8 cellular contexts compared by ENCODE assay signal in the genomic region with DNA sequence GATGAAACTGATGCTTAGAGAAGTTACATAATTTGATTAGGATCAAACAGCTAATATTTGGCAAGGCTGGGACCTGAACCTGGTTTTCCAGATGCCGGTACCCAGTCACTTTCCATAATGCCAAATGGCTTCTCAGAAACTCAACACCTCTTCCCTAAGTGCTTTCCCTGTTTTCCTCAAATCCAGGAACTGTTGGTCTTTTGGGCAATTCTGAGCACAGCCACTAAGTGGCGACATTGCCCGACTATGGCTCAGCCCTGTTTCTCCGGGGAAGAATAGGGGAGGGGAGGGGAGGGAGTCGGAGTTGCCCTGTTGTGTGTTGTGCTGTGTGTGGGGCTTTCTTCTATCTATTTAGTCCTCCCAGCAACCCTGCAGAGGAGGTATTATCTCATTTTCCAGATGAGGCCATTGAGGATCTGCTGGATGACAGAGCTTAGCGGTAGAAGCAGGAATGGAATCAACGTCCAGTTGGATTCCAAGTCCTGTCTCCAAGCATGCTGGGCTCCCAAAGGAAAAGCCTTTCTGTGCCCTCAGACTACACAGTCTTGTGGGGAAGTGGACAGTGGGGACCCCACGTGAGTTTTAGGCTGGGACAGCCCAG. TPM values are rescaled to one million over a fixed set of nuclear protein-coding genes. Genes with fewer than 3 reads are reported as not detected.
DNase-seq lines count a peak whose midpoint lies in the region; ATAC-seq, FAIRE-seq and TF ChIP-seq lines count a peak whose summit lies in the region.
"Not testable (repeated sequence)": the region's sequence is repeated elsewhere in the genome, so short reads cannot be mapped to it uniquely, and the experiment has no call there.

No MANE protein-coding gene starts in this region.

- H3K36me3 ChIP-seq in OCI-LY7 (ENCODE audit: insufficient read depth, low read length); endothelial cell of umbilical vein (ENCODE audit: control insufficient read depth in 2 of 2, extremely low read depth in 1 of 2, insufficient read depth in 2 of 2, low read length in 2 of 2); trophoblast cell (ENCODE audit: control insufficient read depth in 1 of 2, insufficient read depth in 2 of 2, low read length in 2 of 2): not testable (repeated sequence)

- not testable (repeated sequence) for H3K18ac ChIP-seq in trophoblast cell (ENCODE audit: low read length)

- H3K4ac ChIP-seq in trophoblast cell (ENCODE audit: low read depth, low read length), result not testable (repeated sequence)

- not testable (repeated sequence) for H2AFZ ChIP-seq in OCI-LY7 (ENCODE audit: low read length); endothelial cell of umbilical vein (ENCODE audit: low read depth, low read length); trophoblast cell (ENCODE audit: insufficient read depth, low read length, poor library complexity)

- POLR2A ChIA-PET in OCI-LY7 (lab: Charles Lee); endothelial cell of umbilical vein (lab: Charles Lee): not testable (repeated sequence)

- H3K9me1 ChIP-seq in endothelial cell of umbilical vein (replicated peaks; ENCODE audit: control insufficient read depth, extremely low read depth, insufficient read depth, low read length), result not testable (repeated sequence)

- not testable (repeated sequence) for H3K9me3 ChIP-seq in OCI-LY7 (ENCODE audit: low read length); endothelial cell of umbilical vein (replicated peaks; ENCODE audit: control insufficient read depth, insufficient read depth, low read length); trophoblast cell (ENCODE audit: insufficient read depth, low read depth, low read length)

- intact Hi-C loops in OCI-LY7 (cut with micrococcal nuclease; ENCODE audit: unreplicated experiment), result loop anchor here (10.0 kb wide), 1 partner anchor 323 kb away; no protein-coding TSS in a partner anchor
- intact Hi-C loops in endothelial cell of umbilical vein (cut with micrococcal nuclease), result not testable (repeated sequence)

- peak; percentile 91 for FAIRE-seq in GM12891 (lab: Jason Lieb, UNC)
- FAIRE-seq in endothelial cell of umbilical vein (lab: Jason Lieb, UNC), result peak; percentile 88

- CTCF ChIA-PET in OCI-LY7 (lab: Charles Lee; ENCODE audit: unreplicated experiment), result not testable (repeated sequence)
- CTCF ChIA-PET in endothelial cell of umbilical vein (lab: Charles Lee), result interaction anchor here (1.3 kb wide), 1 partner anchor 323 kb away, joined by 3 read pairs; no protein-coding TSS in a partner anchor

- H2BK5ac ChIP-seq in trophoblast cell (ENCODE audit: low read depth, low read length, poor library complexity), result not testable (repeated sequence)

- TF ChIP-seq POLR2A in GM12891 (IDR thresholded peaks at IDR 0.05; ENCODE audit: low read depth, low read length); endothelial cell of umbilical vein (IDR thresholded peaks at IDR 0.05; ENCODE audit: low read depth, low read length): not testable (repeated sequence)

- H3K14ac ChIP-seq in trophoblast cell (ENCODE audit: low read length), result not testable (repeated sequence)

- H2BK120ac ChIP-seq in trophoblast cell (ENCODE audit: insufficient read depth, low read length, poor library complexity), result not testable (repeated sequence)

- DNase-seq in AG09319 (ENCODE audit: extremely low read depth, low read depth); GM12891 (ENCODE audit: insufficient read length, low spot score); OCI-LY7 (ENCODE audit: low spot score); activated naive CD4-positive, alpha-beta T cell treated with anti-CD3 and anti-CD28 coated beads, Interleukin-2, amount 50 U/mL, for 72 hours (ENCODE audit: low spot score in 2 of 2): not testable (repeated sequence)
- DNase-seq in NCI-H1092 treated with DMSO at 0.1 percent for 48 hours (lab: John Stamatoyannopoulos, UW) (peak; percentile 13), endothelial cell of umbilical vein (ENCODE audit: low read depth, low spot score) (peak; percentile 33), left kidney (ENCODE audit: low read depth, low spot score) (peak; percentile 51), trophoblast cell (peak; percentile 14 to 49)

- H3K27ac Mint-ChIP-seq in activated naive CD4-positive, alpha-beta T cell treated with anti-CD3 and anti-CD28 coated beads, Interleukin-2, amount 50 U/mL, for 72 hours, result not testable (repeated sequence)

- not testable (repeated sequence) for H3K79me1 ChIP-seq in trophoblast cell (ENCODE audit: low read length)

- no CpG with 5 or more reads among the region's 8 CpGs for WGBS in trophoblast cell (ENCODE audit: extremely low coverage, insufficient coverage, insufficient read length)

- H3K36me3 Mint-ChIP-seq in activated naive CD4-positive, alpha-beta T cell treated with anti-CD3 and anti-CD28 coated beads, Interleukin-2, amount 50 U/mL, for 72 hours, result not testable (repeated sequence)

- not testable (repeated sequence) for H3K27ac ChIP-seq in OCI-LY7 (ENCODE audit: low read depth, low read length, poor library complexity, severe bottlenecking); endothelial cell of umbilical vein (ENCODE audit: insufficient read depth, low read depth, low read length); trophoblast cell (ENCODE audit: low read depth, low read length)

- peaks cover 30% of the 10 kb centered on the region for H3K4me1 ChIP-seq in OCI-LY7 (ENCODE audit: insufficient read depth, low read length, poor library complexity, severe bottlenecking)
- not testable (repeated sequence) for H3K4me1 ChIP-seq in endothelial cell of umbilical vein (ENCODE audit: control insufficient read depth, extremely low read depth, insufficient read depth, low read length); trophoblast cell (ENCODE audit: control insufficient read depth in 1 of 2, insufficient read depth in 2 of 2, low read length in 2 of 2)

- not testable (repeated sequence) for H4K12ac ChIP-seq in trophoblast cell (ENCODE audit: low read depth, low read length)

- not testable (repeated sequence) for H2BK12ac ChIP-seq in trophoblast cell (ENCODE audit: low read length)

- ATAC-seq in activated naive CD4-positive, alpha-beta T cell treated with anti-CD3 and anti-CD28 coated beads, Interleukin-2, amount 50 U/mL, for 72 hours, result peak; percentile 41 to 47

- not testable (repeated sequence) for H3K23ac ChIP-seq in trophoblast cell (ENCODE audit: low read length)

- H3K9me3 Mint-ChIP-seq in activated naive CD4-positive, alpha-beta T cell treated with anti-CD3 and anti-CD28 coated beads, Interleukin-2, amount 50 U/mL, for 72 hours, result not testable (repeated sequence)

- H3K4me3 ChIP-seq in OCI-LY7 (ENCODE audit: low read depth, low read length, poor library complexity, severe bottlenecking); endothelial cell of umbilical vein (replicated peaks in 1 of 3; ENCODE audit: insufficient read depth in 1 of 3, low read depth in 1 of 3, low read length in 3 of 3); trophoblast cell (ENCODE audit: low read depth, low read length): not testable (repeated sequence)

- H4K8ac ChIP-seq in trophoblast cell (ENCODE audit: low read depth, low read length), result not testable (repeated sequence)

- H3K4me2 ChIP-seq in OCI-LY7 (ENCODE audit: low read length); endothelial cell of umbilical vein (ENCODE audit: insufficient read depth, low read length); trophoblast cell (ENCODE audit: low read length): not testable (repeated sequence)

- TF ChIP-seq CTCF in AG09319 (IDR thresholded peaks at IDR 0.05; ENCODE audit: low read depth, low read length) (peak; percentile 14; the same call in 1 of the 2 replicates), OCI-LY7 (conservative IDR thresholded peaks at IDR 0.05; ENCODE audit: low read length) (peak; percentile 47), endothelial cell of umbilical vein (IDR thresholded peaks at IDR 0.05; ENCODE audit: extremely low read depth in 1 of 2, insufficient read depth in 1 of 2, low read depth in 1 of 2, low read length in 2 of 2) (peak in 1 of 2 donors; percentile 22)

- not testable (repeated sequence) for H4K20me1 ChIP-seq in OCI-LY7 (ENCODE audit: insufficient read depth, low read length); endothelial cell of umbilical vein (replicated peaks; ENCODE audit: control insufficient read depth, extremely low read depth, insufficient read depth, low read length)

- H3K79me2 ChIP-seq in OCI-LY7 (ENCODE audit: insufficient read depth, low read depth, low read length); endothelial cell of umbilical vein (ENCODE audit: control insufficient read depth, insufficient read depth, low read length); trophoblast cell (ENCODE audit: control insufficient read depth, insufficient read depth, low read length, poor library complexity): not testable (repeated sequence)

- H3K9ac ChIP-seq in endothelial cell of umbilical vein (replicated peaks; ENCODE audit: extremely low read depth, insufficient read depth, low read length); trophoblast cell (ENCODE audit: low read length): not testable (repeated sequence)

- dilution Hi-C loops in endothelial cell of umbilical vein (cut with MboI; ENCODE audit: extremely low pct_ligation_motif_present, low sequenced_read_pairs), result not testable (repeated sequence)

- H2AK5ac ChIP-seq in trophoblast cell (ENCODE audit: low read length), result not testable (repeated sequence)

- H3K9me2 ChIP-seq in OCI-LY7 (ENCODE audit: insufficient read depth, low read length), result not testable (repeated sequence)

- H4K91ac ChIP-seq in trophoblast cell (ENCODE audit: low read depth, low read length), result not testable (repeated sequence)

- peaks cover 10 to 12% of the 10 kb centered on the region in 2 experiments for H3K27me3 ChIP-seq in endothelial cell of umbilical vein (ENCODE audit: control insufficient read depth in 2 of 2, insufficient read depth in 2 of 2, low read length in 2 of 2)
- not testable (repeated sequence) for H3K27me3 ChIP-seq in trophoblast cell (ENCODE audit: insufficient read depth, low read length)

- BruUV-seq in OCI-LY7 (replicated peaks; lab: Mats Ljungman, UMichigan); endothelial cell of umbilical vein (replicated peaks; lab: Mats Ljungman, UMichigan): not testable (repeated sequence)

RNA-seq across cellular contexts. Expression of a gene that starts 33.8 kb away (rescaled TPM):
- 7.4 TPM for polyA plus RNA-seq in GM12891 (2012; ENCODE audit: low read depth, missing spikeins)
- total RNA-seq in OCI-LY7 (2014; rRNA removed; shearing (Covaris generic)), result 11.1 and 12.0 TPM in 2 replicates
- total RNA-seq in OCI-LY7 (2022) (18.3 and 20.4 TPM in 2 replicates), endothelial cell of umbilical vein (22.3 and 25.2 TPM in 2 replicates)
- total RNA-seq in activated naive CD4-positive, alpha-beta T cell treated with anti-CD3 and anti-CD28 coated beads, Interleukin-2, amount 50 U/mL, for 72 hours, result 10 to 100 TPM; 27.0 to 49.3 TPM
- 5.9 and 6.8 TPM in 2 replicates for polyA plus RNA-seq in endothelial cell of umbilical vein
- polyA plus RNA-seq in endothelial cell of umbilical vein (2011; cell fraction: cytosol; rRNA removed), result 6.7 and 6.8 TPM in 2 replicates
- polyA plus RNA-seq in endothelial cell of umbilical vein (2011; cell fraction: nucleus; rRNA removed), result 14.2 and 18.0 TPM in 2 replicates
- polyA plus RNA-seq in endothelial cell of umbilical vein (2012), result 10.5 and 10.7 TPM in 2 replicates
- 23.6 and 25.7 TPM in 2 replicates for polyA minus RNA-seq in endothelial cell of umbilical vein
- polyA minus RNA-seq in endothelial cell of umbilical vein (2011; cell fraction: cytosol; rRNA and poly(A)+ RNA removed), result 10.2 TPM
- polyA minus RNA-seq in endothelial cell of umbilical vein (2011; cell fraction: nucleus; rRNA and poly(A)+ RNA removed), result 32.4 and 35.4 TPM in 2 replicates
- 11.1 and 11.7 TPM in 2 replicates for polyA plus RNA-seq in trophoblast cell (2013)
